ENCODE assay signal across 7 cellular contexts in genomic region chr16:25044032-25044861, GRCh38. TPM values are rescaled to one million over a fixed set of nuclear protein-coding genes. Genes with fewer than 3 reads are reported as not detected.
DNase-seq lines count a peak whose midpoint lies in the region; ATAC-seq and TF ChIP-seq lines count a peak whose summit lies in the region.
"Not testable (repeated sequence)": the region's sequence is repeated elsewhere in the genome, so short reads cannot be mapped to it uniquely, and the experiment has no call there.

No MANE protein-coding gene starts in this region.

- not testable (repeated sequence) for H3K4me3 ChIP-seq in NB4 (ENCODE audit: low read depth, low read length)

- not testable (repeated sequence) for H3K4me3 Mint-ChIP-seq in T-helper 17 cell; activated naive CD8-positive, alpha-beta T cell; nephron

- peak; percentile 41 for ATAC-seq in GM18502 (IDR thresholded peaks at IDR 0.05; ENCODE audit: poor library complexity, unreplicated experiment)
- peak; percentile 39 for ATAC-seq in GM21515 (IDR thresholded peaks at IDR 0.05; ENCODE audit: unreplicated experiment)
- ATAC-seq in HG03095 (IDR thresholded peaks at IDR 0.05; ENCODE audit: unreplicated experiment): peak; percentile 40
- not testable (repeated sequence) for ATAC-seq in T-helper 17 cell

- peak overlapping the region; percentile 37 for H3K27ac Mint-ChIP-seq in T-helper 17 cell
- H3K27ac Mint-ChIP-seq in activated naive CD8-positive, alpha-beta T cell: peak overlapping the region; percentile 0
- H3K27ac Mint-ChIP-seq in nephron: peak overlapping the region in 2 of 3 experiments; percentile 17 to 86

- H3K36me3 Mint-ChIP-seq in T-helper 17 cell (ENCODE audit: low read depth); activated naive CD8-positive, alpha-beta T cell; nephron (ENCODE audit: low read depth): not testable (repeated sequence)

- not testable (repeated sequence) for H3K27me3 Mint-ChIP-seq in T-helper 17 cell; activated naive CD8-positive, alpha-beta T cell; nephron (ENCODE audit: low read depth)

- H3K9me3 ChIP-seq in T-helper 17 cell (ENCODE audit: control insufficient read depth, low read length, poor library complexity, severe bottlenecking): not testable (repeated sequence)

- DNase-seq in NB4 (ENCODE audit: low read depth): peak; percentile 47
- not testable (repeated sequence) for DNase-seq in T-helper 17 cell

- not testable (repeated sequence) for TF ChIP-seq POLR2A in NB4 (IDR thresholded peaks at IDR 0.05; ENCODE audit: extremely low read depth, insufficient read length)

- not testable (repeated sequence) for TF ChIP-seq CTCF in NB4 (IDR thresholded peaks at IDR 0.05; ENCODE audit: low read depth, low read length); nephron (IDR thresholded peaks at IDR 0.05; ENCODE audit: unreplicated experiment in 3 of 3)

- H3K9me3 Mint-ChIP-seq in activated naive CD8-positive, alpha-beta T cell (ENCODE audit: low read depth); nephron: not testable (repeated sequence)

- peaks cover 18% of the 10 kb centered on the region for H3K4me1 Mint-ChIP-seq in T-helper 17 cell
- peaks cover 27% of the 10 kb centered on the region for H3K4me1 Mint-ChIP-seq in activated naive CD8-positive, alpha-beta T cell (ENCODE audit: low read depth)
- not testable (repeated sequence) for H3K4me1 Mint-ChIP-seq in nephron

RNA-seq across cellular contexts. Expression of gene ARHGAP17, which starts 29.1 kb away (rescaled TPM):
- 10 to 100 TPM; 72.3 to 72.7 TPM for total RNA-seq in T-helper 17 cell

Comparison
In these comparisons a context has a peak if more than half of its experiments do, and no peak if none do; other contexts are left out.
1. H3K27ac Mint-ChIP-seq: peak in every context shown above with its lines; median percentile 52 in nephron; 37 in T-helper 17 cell; 0 in activated naive CD8-positive, alpha-beta T cell.